In the genomic region with DNA sequence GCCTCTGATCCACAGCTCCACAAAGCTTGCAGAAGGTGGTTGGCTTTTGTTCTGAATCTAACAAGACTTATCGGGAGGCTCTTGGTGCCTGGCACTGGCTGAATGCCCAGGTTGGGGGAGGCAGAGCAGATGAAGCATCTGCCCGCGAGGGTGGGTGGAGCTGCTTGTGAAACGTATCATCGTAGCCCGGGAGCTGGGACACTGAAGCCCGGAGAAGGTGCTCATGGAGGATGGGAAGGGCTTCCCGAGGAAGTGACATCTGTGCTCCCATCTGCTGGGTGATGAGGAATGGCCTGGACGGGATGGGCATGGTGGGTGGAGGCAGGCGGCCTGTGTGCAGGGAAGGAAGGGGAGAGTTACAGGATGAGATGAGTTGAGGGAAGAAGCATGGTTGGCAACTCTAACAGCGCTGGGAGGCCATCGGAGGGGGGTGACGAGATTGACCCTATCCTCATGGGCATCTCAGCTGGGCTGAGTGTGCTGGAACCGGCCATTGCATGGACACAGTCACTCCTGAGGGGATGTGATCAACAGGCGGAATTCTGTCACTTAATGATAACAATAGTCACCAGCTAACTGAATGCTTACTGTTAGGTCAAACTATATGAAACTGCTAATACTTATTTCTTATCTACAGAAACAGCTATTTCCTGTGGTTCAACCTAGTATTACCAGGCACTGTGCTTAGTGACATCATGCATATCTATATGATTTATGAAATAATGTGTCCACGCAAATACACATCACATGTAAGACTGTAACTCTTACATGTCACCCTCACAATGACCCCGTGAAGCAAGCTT, we compare ENCODE assay signal across 10 cellular contexts.
DNase-seq lines count a peak whose midpoint lies in the region; ATAC-seq and TF ChIP-seq lines count a peak whose summit lies in the region.
"Had no signal": no experiment of that assay in that cellular context is flagged by ENCODE, and none has a peak within 500 bp of the region (broad histone marks: within the 10 kb centered on the region; RNA-seq: fewer than 3 reads in every experiment).

No MANE protein-coding gene starts in this region.

- H3K4me3 Mint-ChIP-seq in T-helper 17 cell: no peak overlapping the region

- intact Hi-C loops in left cardiac atrium (cut with DNase I): loop anchor here (10.0 kb wide), 2 partner anchors 86 to 96 kb away; no protein-coding TSS in a partner anchor
- intact Hi-C loops in spleen (cut with DNase I; ENCODE audit: low total_unique reads): no loop called here

- peak overlapping the region; percentile 71 for H3K9ac ChIP-seq in Loucy (ENCODE audit: low read depth, low read length, poor library complexity, severe bottlenecking)

- H3K27me3 ChIP-seq in Loucy (ENCODE audit: insufficient read depth, low read length, poor library complexity, severe bottlenecking) (no peaks in the 10 kb centered on the region), spleen (replicated peaks in 1 of 7) (no peaks in the 10 kb centered on the region)

- H3K27me3 Mint-ChIP-seq in T-helper 17 cell: no peaks in the 10 kb centered on the region

- H3K4me1 Mint-ChIP-seq in T-helper 17 cell: peaks cover 7% of the 10 kb centered on the region

- H3F3A ChIP-seq in Loucy (ENCODE audit: low read depth): peaks cover 4% of the 10 kb centered on the region; the same call in 1 of the 2 replicates

- TF ChIP-seq POLR2A in spleen (IDR thresholded peaks at IDR 0.05): no peak

- peak overlapping the region; percentile 57 for H3K4me2 ChIP-seq in Loucy (ENCODE audit: low read depth, low read length, poor library complexity, severe bottlenecking)

- peaks cover 13% of the 10 kb centered on the region for H3K36me3 Mint-ChIP-seq in T-helper 17 cell (ENCODE audit: low read depth)

- H3K9me3 ChIP-seq in Loucy (ENCODE audit: insufficient read depth, low read depth, low read length): peaks cover 14% of the 10 kb centered on the region; the same call in 1 of the 2 replicates
- peaks cover 6% of the 10 kb centered on the region for H3K9me3 ChIP-seq in T-helper 17 cell (ENCODE audit: control insufficient read depth, low read length, poor library complexity, severe bottlenecking)
- H3K9me3 ChIP-seq in spleen: peaks cover 0 to 51% (median 41%) of the 10 kb centered on the region in 8 donors

- no peak overlapping the region for H2AFZ ChIP-seq in Loucy (ENCODE audit: low read length)

- H3K36me3 ChIP-seq in Loucy (ENCODE audit: insufficient read depth, low read length) (peaks cover 54% of the 10 kb centered on the region; the same call in 1 of the 2 replicates), spleen (peaks cover 3 to 100% (median 74%) of the 10 kb centered on the region in 6 donors)

- no peaks in the 10 kb centered on the region for H4K20me1 ChIP-seq in Loucy (ENCODE audit: insufficient read depth, low read length, poor library complexity, severe bottlenecking)

- peaks cover 28% of the 10 kb centered on the region for H3K4me1 ChIP-seq in Loucy (ENCODE audit: insufficient read depth, low read length, poor library complexity, severe bottlenecking)
- H3K4me1 ChIP-seq in spleen: peaks cover 0 to 16% (median 3%) of the 10 kb centered on the region in 6 donors

- ATAC-seq in T-helper 17 cell: peak; percentile 28
- ATAC-seq in left cardiac atrium: peak; percentile 89 to 95
- no peak for ATAC-seq in HG02852 (IDR thresholded peaks at IDR 0.05; ENCODE audit: unreplicated experiment)
- no peak for ATAC-seq in HG03342 (IDR thresholded peaks at IDR 0.05; ENCODE audit: unreplicated experiment)
- ATAC-seq: GM12878 had no signal

- DNase-seq in T-helper 17 cell (no peak), left cardiac atrium (peak; percentile 72), spleen (peak; percentile 81), coronary artery (ENCODE audit: low spot score) (no peak)
- no peak for DNase-seq in stimulated activated CD4-positive, alpha-beta T cell treated with anti-CD3 and anti-CD28 coated beads, Interleukin-4, amount 100 ng/mL, for 4 hours
- DNase-seq: mesendoderm had no signal

- 31 to 54% (median 44%) methylated on average over 16 to 17 of the region's 17 CpGs for WGBS in spleen, 5 donors

- no peaks in the 10 kb centered on the region for H3K9me2 ChIP-seq in Loucy (replicated peaks; ENCODE audit: low read depth, low read length)

- H3K4me3 ChIP-seq in Loucy (ENCODE audit: low read length, poor library complexity, severe bottlenecking) (peak overlapping the region; percentile 22), spleen (no peak overlapping the region), coronary artery (no peak overlapping the region)
- H3K4me3 ChIP-seq: GM12878 had no signal

- no peaks in the 10 kb centered on the region for H3K79me2 ChIP-seq in Loucy (ENCODE audit: insufficient read depth, low read length)

- H3K27ac Mint-ChIP-seq in T-helper 17 cell: peak overlapping the region; percentile 79

- H3K27ac ChIP-seq in spleen: peak overlapping the region in 6 of 8 donors; percentile 35 to 65 (median 52)
- H3K27ac ChIP-seq in coronary artery: no peak overlapping the region

- TF ChIP-seq CTCF in Loucy (conservative IDR thresholded peaks at IDR 0.05; ENCODE audit: low read length) (no peak), spleen (IDR thresholded peaks at IDR 0.05 in 8 of 11, conservative IDR thresholded peaks at IDR 0.05 in 3 of 11) (no peak), coronary artery (IDR thresholded peaks at IDR 0.05) (no peak)

Comparison
In these comparisons a context has a peak if more than half of its experiments do, and no peak if none do; other contexts are left out.
1. ATAC-seq: peak in T-helper 17 cell (single experiment) and left cardiac atrium (2 of 2); none in HG02852 (single experiment) and HG03342 (single experiment).
2. DNase-seq: peak in left cardiac atrium (single experiment) and spleen (single experiment); none in T-helper 17 cell (0 of 3), coronary artery (single experiment) and stimulated activated CD4-positive, alpha-beta T cell treated with anti-CD3 and anti-CD28 coated beads, Interleukin-4, amount 100 ng/mL, for 4 hours (0 of 2).
3. H3K27ac ChIP-seq: peak in spleen (6 of 8); none in coronary artery (0 of 2).